Comparison of ENCODE assay signal across 7 cellular contexts in the genomic region with DNA sequence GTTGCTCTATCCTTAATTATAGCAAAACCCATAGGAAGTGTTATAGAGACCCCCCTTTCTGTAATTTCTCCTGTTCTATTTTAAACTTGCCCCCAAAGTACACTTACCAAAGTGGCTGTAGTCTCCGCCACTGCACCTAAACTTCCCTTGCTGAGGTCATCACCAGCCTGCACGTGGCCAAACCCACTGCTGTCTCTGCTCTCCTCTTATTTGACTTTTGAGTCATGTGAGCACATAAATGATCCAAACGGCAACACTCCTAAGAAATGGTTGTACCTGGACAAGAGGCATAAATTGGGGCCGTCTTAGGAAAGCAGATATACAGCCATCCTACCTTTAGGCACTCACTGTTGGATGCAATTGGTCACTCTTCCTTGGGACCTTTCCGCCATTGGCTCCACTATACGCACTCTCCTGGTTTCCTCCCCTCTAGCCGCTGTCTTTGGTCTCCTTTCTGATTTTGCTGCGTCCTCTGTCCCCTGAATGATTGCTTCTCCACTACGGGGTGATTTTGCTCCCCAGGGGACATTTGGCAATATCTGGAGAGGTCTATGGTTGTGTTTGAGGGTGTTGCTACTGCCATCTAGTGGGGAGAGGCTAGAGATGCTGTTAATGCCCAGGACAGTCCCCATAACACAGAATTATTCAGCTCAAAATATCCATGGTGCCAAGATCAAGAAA. TPM values are rescaled to one million over a fixed set of nuclear protein-coding genes. Genes with fewer than 3 reads are reported as not detected.
A peak's percentile ranks its signal among the peaks of the same experiment; 100 is the strongest.
DNase-seq lines count a peak whose midpoint lies in the region; ATAC-seq and TF ChIP-seq lines count a peak whose summit lies in the region.

No MANE protein-coding gene starts in this region.

- no peaks in the 10 kb centered on the region for H3K79me2 ChIP-seq in neural progenitor cell (ENCODE audit: low read depth)

- H3K27ac ChIP-seq in neural progenitor cell: no peak overlapping the region

- H3K27me3 ChIP-seq in neural progenitor cell: no peaks in the 10 kb centered on the region

- no peaks in the 10 kb centered on the region for H4K20me1 ChIP-seq in neural progenitor cell (ENCODE audit: low read depth)

- no peak overlapping the region for H3K4me2 ChIP-seq in neural progenitor cell

- H3K4me1 Mint-ChIP-seq in activated CD4-positive, alpha-beta memory T cell treated with anti-CD3 and anti-CD28 coated beads for 36 hours (ENCODE audit: low read depth): no peaks in the 10 kb centered on the region
- no peaks in the 10 kb centered on the region for H3K4me1 Mint-ChIP-seq in neural progenitor cell

- no peaks in the 10 kb centered on the region for H3K27me3 Mint-ChIP-seq in activated CD4-positive, alpha-beta memory T cell treated with anti-CD3 and anti-CD28 coated beads for 36 hours
- H3K27me3 Mint-ChIP-seq in neural progenitor cell (ENCODE audit: insufficient read depth, low read depth): peaks cover under 1% of the 10 kb centered on the region

- peak; percentile 89 for TF ChIP-seq CTCF in fibroblast of mammary gland (conservative IDR thresholded peaks at IDR 0.05; ENCODE audit: control insufficient read depth, insufficient read depth, low read depth, low read length)
- peak; percentile 80 for TF ChIP-seq CTCF in neural progenitor cell (IDR thresholded peaks at IDR 0.05)

- H3K9ac ChIP-seq in neural progenitor cell: no peak overlapping the region

- no peak overlapping the region for H3K4me3 Mint-ChIP-seq in activated CD4-positive, alpha-beta memory T cell treated with anti-CD3 and anti-CD28 coated beads for 36 hours
- H3K4me3 Mint-ChIP-seq in neural progenitor cell: no peak overlapping the region

- H3K36me3 Mint-ChIP-seq in activated CD4-positive, alpha-beta memory T cell treated with anti-CD3 and anti-CD28 coated beads for 36 hours: no peaks in the 10 kb centered on the region
- no peaks in the 10 kb centered on the region for H3K36me3 Mint-ChIP-seq in neural progenitor cell

- no peaks in the 10 kb centered on the region for H3K9me3 Mint-ChIP-seq in activated CD4-positive, alpha-beta memory T cell treated with anti-CD3 and anti-CD28 coated beads for 36 hours
- H3K9me3 Mint-ChIP-seq in neural progenitor cell: no peaks in the 10 kb centered on the region

- no peaks in the 10 kb centered on the region for H3K4me1 ChIP-seq in neural progenitor cell

- intact Hi-C loops in activated CD4-positive, alpha-beta memory T cell treated with anti-CD3 and anti-CD28 coated beads for 36 hours (cut with micrococcal nuclease): no loop called here

- POLR2A ChIA-PET in activated CD4-positive, alpha-beta memory T cell treated with anti-CD3 and anti-CD28 coated beads for 36 hours (lab: Charles Lee): no interaction called here

- H3K4me3 ChIP-seq in fibroblast of mammary gland (ENCODE audit: control insufficient read depth, low read depth, low read length) (no peak overlapping the region), neural progenitor cell (no peak overlapping the region)

- DNase-seq in EL (peak; percentile 65), NCI-H510A treated with DMSO at 0.1 percent for 48 hours (lab: John Stamatoyannopoulos, UW) (peak; percentile 61), fibroblast of mammary gland (ENCODE audit: low read depth) (peak; percentile 69), neural progenitor cell (ENCODE audit: low spot score) (peak; percentile 58), OCI-M2 (lab: John Stamatoyannopoulos, UW; ENCODE audit: unreplicated experiment) (no peak)
- peak; percentile 37 for DNase-seq in activated CD4-positive, alpha-beta memory T cell treated with anti-CD3 and anti-CD28 coated beads for 36 hours

- H3K9me3 ChIP-seq in neural progenitor cell (ENCODE audit: low read depth): no peaks in the 10 kb centered on the region

- no peaks in the 10 kb centered on the region for H3K36me3 ChIP-seq in neural progenitor cell

- ATAC-seq in HG02642 (IDR thresholded peaks at IDR 0.05; ENCODE audit: poor library complexity, unreplicated experiment): peak; percentile 66

- CTCF ChIA-PET in activated CD4-positive, alpha-beta memory T cell treated with anti-CD3 and anti-CD28 coated beads for 36 hours (lab: Charles Lee): interaction anchor here (0.6 to 2.9 kb wide), 31 partner anchors 9 to 358 kb away, joined by 3 to 15 read pairs (median 3); a partner anchor contains a TSS

- no peaks in the 10 kb centered on the region for H3F3A ChIP-seq in neural progenitor cell (ENCODE audit: low read depth)

- H2AFZ ChIP-seq in neural progenitor cell (replicated peaks): peak overlapping the region; percentile 31

- H3K27ac Mint-ChIP-seq in activated CD4-positive, alpha-beta memory T cell treated with anti-CD3 and anti-CD28 coated beads for 36 hours: no peak overlapping the region
- H3K27ac Mint-ChIP-seq in neural progenitor cell: no peak overlapping the region

RNA-seq across cellular contexts. Expression of a gene that starts 19.2 kb away (rescaled TPM):
- not detected for total RNA-seq in activated CD4-positive, alpha-beta memory T cell treated with anti-CD3 and anti-CD28 coated beads for 36 hours
- 0.59 and 1.3 TPM in 2 replicates for total RNA-seq in neural progenitor cell (ENCODE audit: low replicate concordance)

RNA-seq across cellular contexts. Expression of a gene that starts 46.7 kb away (rescaled TPM):
- total RNA-seq in activated CD4-positive, alpha-beta memory T cell treated with anti-CD3 and anti-CD28 coated beads for 36 hours: not detected
- total RNA-seq in neural progenitor cell (ENCODE audit: low replicate concordance): not detected in 2 replicates

RNA-seq across cellular contexts. Expression of a gene that starts 47.6 kb away (rescaled TPM):
- not detected for total RNA-seq in activated CD4-positive, alpha-beta memory T cell treated with anti-CD3 and anti-CD28 coated beads for 36 hours
- 0.93 TPM in 1 of 2 replicates, not detected in the other for total RNA-seq in neural progenitor cell (ENCODE audit: low replicate concordance)
